8 cellular contexts compared by ENCODE assay signal in genomic region chr18:58051765-58052460, GRCh38. TPM values are rescaled to one million over a fixed set of nuclear protein-coding genes. Genes with fewer than 3 reads are reported as not detected.
A peak's percentile ranks its signal among the peaks of the same experiment; 100 is the strongest.
DNase-seq lines count a peak whose midpoint lies in the region; ATAC-seq and TF ChIP-seq lines count a peak whose summit lies in the region.

No MANE protein-coding gene starts in this region.

- CTCF ChIA-PET in Calu3 (lab: Charles Lee): interaction anchor here (1.0 to 1.4 kb wide), 2 partner anchors 8 to 70 kb away, joined by 4 to 5 read pairs; partner anchors contain the start of gene NEDD4L
- CTCF ChIA-PET in Panc1 (lab: Charles Lee): interaction anchor here (0.5 kb wide), 1 partner anchor 131 kb away, joined by 11 read pairs; no protein-coding TSS in a partner anchor

- H3K36me3 Mint-ChIP-seq in Calu3 (ENCODE audit: insufficient read depth, unreplicated experiment): peaks cover 18% of the 10 kb centered on the region

- no peaks in the 10 kb centered on the region for H3K9me3 ChIP-seq in Panc1 (ENCODE audit: control insufficient read depth, insufficient read depth, low read depth, low read length)

- H3K27me3 Mint-ChIP-seq in Calu3 (ENCODE audit: unreplicated experiment): no peaks in the 10 kb centered on the region

- peak; percentile 27 for TF ChIP-seq CTCF in Calu3 (IDR thresholded peaks at IDR 0.05; ENCODE audit: unreplicated experiment)
- peak; percentile 28; the same call in 1 of the 2 replicates for TF ChIP-seq CTCF in Panc1 (IDR thresholded peaks at IDR 0.05)

- in situ Hi-C loops in Panc1 (cut with HindIII; ENCODE audit: low pct_unique_long_range_greater_than_20kb, low sequenced_read_pairs): no loop called here

- no peaks in the 10 kb centered on the region for H3K27me3 ChIP-seq in Panc1 (ENCODE audit: control insufficient read depth, insufficient read depth, low read length)

- peak overlapping the region; percentile 26 for H3K4me3 Mint-ChIP-seq in Calu3 (ENCODE audit: low read depth, unreplicated experiment)

- no peak for DNase-seq in Calu3
- no peak for DNase-seq in Panc1 (ENCODE audit: low read depth, low spot score)
- DNase-seq in globus pallidus (ENCODE audit: low spot score): peak; percentile 40
- DNase-seq in cortex of kidney (lab: John Stamatoyannopoulos, UW): no peak
- no peak for DNase-seq in SKM-1 treated with dmso at 0.1 percent for 144 hours (lab: John Stamatoyannopoulos, UW; ENCODE audit: unreplicated experiment)
- DNase-seq in iPS-NIHi7 (ENCODE audit: extremely low spot score): no peak
- no peak for DNase-seq in UCSD-AML1 (lab: John Stamatoyannopoulos, UW; ENCODE audit: unreplicated experiment)

- no peaks in the 10 kb centered on the region for H3K36me3 ChIP-seq in Panc1 (ENCODE audit: control insufficient read depth, insufficient read depth, low read length)

- H3K4me1 Mint-ChIP-seq in Calu3 (ENCODE audit: low read depth, unreplicated experiment): peaks cover 48% of the 10 kb centered on the region

- intact Hi-C loops in Calu3 (cut with micrococcal nuclease; ENCODE audit: unreplicated experiment): loop anchor here (10.0 kb wide), 1 partner anchor 443 kb away; no protein-coding TSS in a partner anchor
- intact Hi-C loops in Panc1 (cut with micrococcal nuclease; ENCODE audit: unreplicated experiment): no loop called here

- BruUV-seq in Calu3 (replicated peaks; lab: Mats Ljungman, UMichigan) (no TSS peak), Panc1 (replicated peaks; lab: Mats Ljungman, UMichigan) (no TSS peak)

- no peaks in the 10 kb centered on the region; the same call in 1 of the 2 replicates for H3K4me1 ChIP-seq in Panc1 (ENCODE audit: control insufficient read depth, insufficient read depth, low read length)

- ATAC-seq in GM21786 (IDR thresholded peaks at IDR 0.05; ENCODE audit: unreplicated experiment) (peak; percentile 72), Panc1 (no peak)

- H3K4me3 ChIP-seq in Panc1 (ENCODE audit: low read depth in 2 of 2, low read length in 2 of 2): no peak overlapping the region

- peak overlapping the region; percentile 61 for H3K27ac Mint-ChIP-seq in Calu3 (ENCODE audit: unreplicated experiment)

- POLR2A ChIA-PET in Panc1 (lab: Charles Lee): interaction anchor here (0.6 kb wide), 1 partner anchor 283 kb away, joined by 3 read pairs; no protein-coding TSS in a partner anchor

- no peaks in the 10 kb centered on the region for H3K9me3 Mint-ChIP-seq in Calu3 (ENCODE audit: low read depth, unreplicated experiment)

- no peak overlapping the region; the same call in 1 of the 2 replicates for H3K27ac ChIP-seq in Panc1 (ENCODE audit: low read length)

RNA-seq across cellular contexts. Expression of gene NEDD4L, which starts 7.9 kb away (rescaled TPM):
- total RNA-seq in Calu3 (2022) (213 TPM in 2 replicates), Panc1 (2021; ENCODE audit: unreplicated experiment) (42.9 TPM)
- polyA plus RNA-seq in Panc1 (2012; ENCODE audit: insufficient read length): 30.6 TPM
